In genomic region chr9:78210841-78211301, GRCh38 we compare ENCODE assay signal across 13 cellular contexts. TPM values are rescaled to one million over a fixed set of nuclear protein-coding genes. Genes with fewer than 3 reads are reported as not detected.
DNase-seq lines count a peak whose midpoint lies in the region; ATAC-seq and TF ChIP-seq lines count a peak whose summit lies in the region.
"Had no signal": no experiment of that assay in that cellular context is flagged by ENCODE, and none has a peak within 500 bp of the region (broad histone marks: within the 10 kb centered on the region; RNA-seq: fewer than 3 reads in every experiment).

No MANE protein-coding gene starts in this region.

- ATAC-seq in DND-41 (ENCODE audit: insufficient read depth, low read depth) (peak; percentile 80), GM19328 (IDR thresholded peaks at IDR 0.05; ENCODE audit: unreplicated experiment) (peak; percentile 68), HG03066 (IDR thresholded peaks at IDR 0.05; ENCODE audit: low read depth, unreplicated experiment) (peak; percentile 67)

- peak overlapping the region; percentile 53 for H3K27ac ChIP-seq in DND-41 (ENCODE audit: low read length)
- H3K27ac ChIP-seq in SJCRH30, result no peak overlapping the region
- H3K27ac ChIP-seq: breast epithelium, ovary had no signal

- H3K36me3 Mint-ChIP-seq in activated CD4-positive, alpha-beta memory T cell treated with anti-CD3 and anti-CD28 coated beads, Interleukin-2, amount 10 ng/mL, durations not matched to agents 7 days and 5 days (ENCODE audit: low read depth), result peaks cover 3% of the 10 kb centered on the region

- no peaks in the 10 kb centered on the region for H3K9me3 ChIP-seq in DND-41 (ENCODE audit: insufficient read depth, low read length, severe bottlenecking)
- H3K9me3 ChIP-seq in SJCRH30 (replicated peaks), result no peaks in the 10 kb centered on the region
- peaks cover 4% of the 10 kb centered on the region; the same call in 1 of the 2 replicates for H3K9me3 ChIP-seq in BE2C
- H3K9me3 ChIP-seq: breast epithelium, Caco-2, ovary had no signal

- H3K4me1 ChIP-seq in DND-41 (ENCODE audit: insufficient read depth, low read length), result peaks cover 25% of the 10 kb centered on the region
- peaks cover 2% of the 10 kb centered on the region; the same call in 1 of the 2 replicates for H3K4me1 ChIP-seq in SJCRH30
- H3K4me1 ChIP-seq in BE2C, result no peaks in the 10 kb centered on the region
- H3K4me1 ChIP-seq: breast epithelium, Caco-2 had no signal

- peak overlapping the region; percentile 41; the same call in 1 of the 2 replicates for H2AFZ ChIP-seq in DND-41 (ENCODE audit: low read depth, low read length)

- peak overlapping the region in 1 of 2 experiments; percentile 36; a peak in 2 of 4 replicates for H3K4me3 ChIP-seq in DND-41 (ENCODE audit: low read depth in 1 of 2, low read length in 2 of 2)
- no peak overlapping the region for H3K4me3 ChIP-seq in SJCRH30
- no peak overlapping the region for H3K4me3 ChIP-seq in BE2C (ENCODE audit: low read depth, low read length)
- H3K4me3 ChIP-seq: breast epithelium, ovary had no signal

- peak overlapping the region; percentile 50; the same call in 1 of the 2 replicates for H3K4me2 ChIP-seq in DND-41 (ENCODE audit: insufficient read depth, low read length)

- no peak overlapping the region for H3K4me3 Mint-ChIP-seq in activated CD4-positive, alpha-beta memory T cell treated with anti-CD3 and anti-CD28 coated beads, Interleukin-2, amount 10 ng/mL, durations not matched to agents 7 days and 5 days

- DNase-seq in DND-41, result peak; percentile 44
- DNase-seq in activated CD4-positive, alpha-beta memory T cell treated with anti-CD3 and anti-CD28 coated beads, Interleukin-2, amount 10 ng/mL, durations not matched to agents 7 days and 5 days, result peak; percentile 19
- no peak for DNase-seq in G401 (ENCODE audit: low spot score)
- DNase-seq in ecto neural progenitor cell (ENCODE audit: low spot score), result no peak
- no peak for DNase-seq in SJCRH30
- DNase-seq in BE2C, result no peak
- DNase-seq: Caco-2, NCI-H2081, ovary, T1000 had no signal

- H3K27me3 Mint-ChIP-seq in activated CD4-positive, alpha-beta memory T cell treated with anti-CD3 and anti-CD28 coated beads, Interleukin-2, amount 10 ng/mL, durations not matched to agents 7 days and 5 days, result no peaks in the 10 kb centered on the region

- in situ Hi-C loops in G401 (cut with HindIII; ENCODE audit: low sequenced_read_pairs), result no loop called here

- CTCF ChIA-PET in activated CD4-positive, alpha-beta memory T cell treated with anti-CD3 and anti-CD28 coated beads, Interleukin-2, amount 10 ng/mL, durations not matched to agents 7 days and 5 days (lab: Charles Lee), result interaction anchor here (0.8 to 2.4 kb wide), 5 partner anchors 9 to 234 kb away, joined by 3 to 8 read pairs (median 4); partner anchors contain the start of gene CEP78

- no peaks in the 10 kb centered on the region for H4K20me1 ChIP-seq in DND-41 (ENCODE audit: insufficient read depth, low read length)

- no peak overlapping the region for H3K9ac ChIP-seq in DND-41 (ENCODE audit: low read depth, low read length)

- H3K4me1 Mint-ChIP-seq in activated CD4-positive, alpha-beta memory T cell treated with anti-CD3 and anti-CD28 coated beads, Interleukin-2, amount 10 ng/mL, durations not matched to agents 7 days and 5 days, result peaks cover 30% of the 10 kb centered on the region

- POLR2A ChIA-PET in activated CD4-positive, alpha-beta memory T cell treated with anti-CD3 and anti-CD28 coated beads, Interleukin-2, amount 10 ng/mL, durations not matched to agents 7 days and 5 days (lab: Charles Lee), result interaction anchor here (1.1 to 1.3 kb wide), 2 partner anchors 26 to 157 kb away, joined by 4 to 6 read pairs; partner anchors contain the start of gene CEP78

- peak overlapping the region; percentile 63 for H3K27ac Mint-ChIP-seq in activated CD4-positive, alpha-beta memory T cell treated with anti-CD3 and anti-CD28 coated beads, Interleukin-2, amount 10 ng/mL, durations not matched to agents 7 days and 5 days

- no peaks in the 10 kb centered on the region for H3K9me3 Mint-ChIP-seq in activated CD4-positive, alpha-beta memory T cell treated with anti-CD3 and anti-CD28 coated beads, Interleukin-2, amount 10 ng/mL, durations not matched to agents 7 days and 5 days

- no peaks in the 10 kb centered on the region for H3K79me2 ChIP-seq in DND-41 (ENCODE audit: insufficient read depth, low read length)

- H3K27me3 ChIP-seq in DND-41 (ENCODE audit: insufficient read depth, low read length, poor library complexity) (no peaks in the 10 kb centered on the region), SJCRH30 (peaks cover 6% of the 10 kb centered on the region; the same call in 1 of the 2 replicates), BE2C (no peaks in the 10 kb centered on the region)
- H3K27me3 ChIP-seq: breast epithelium, ovary had no signal

- H3K36me3 ChIP-seq in DND-41 (ENCODE audit: insufficient read depth, low read length), result no peaks in the 10 kb centered on the region
- no peaks in the 10 kb centered on the region for H3K36me3 ChIP-seq in SJCRH30
- H3K36me3 ChIP-seq in BE2C, result no peaks in the 10 kb centered on the region
- H3K36me3 ChIP-seq: breast epithelium, ovary had no signal

- TF ChIP-seq CTCF in DND-41 (IDR thresholded peaks at IDR 0.05; ENCODE audit: borderline replicate concordance, extremely low read depth, low read length, poor library complexity, severe bottlenecking) (no peak), BE2C (IDR thresholded peaks at IDR 0.05; ENCODE audit: low read depth, low read length) (no peak)

RNA-seq across cellular contexts. Expression of gene CEP78, which starts 25.0 kb away (rescaled TPM):
- 10 to 100 TPM; 41.8 to 44.3 TPM for total RNA-seq in activated CD4-positive, alpha-beta memory T cell treated with anti-CD3 and anti-CD28 coated beads, Interleukin-2, amount 10 ng/mL, durations not matched to agents 7 days and 5 days
- total RNA-seq in G401 (2014; rRNA removed; shearing (Covaris generic)), result 86.5 and 109 TPM in 2 replicates
- total RNA-seq in SJCRH30 (2014; rRNA removed; shearing (Covaris generic)), result 75.7 and 89.2 TPM in 2 replicates
- polyA plus RNA-seq in BE2C (2012; ENCODE audit: insufficient read depth, insufficient read length, low read depth), result 4.6 TPM

Comparison
In these comparisons a context has a peak if more than half of its experiments do, and no peak if none do; other contexts are left out.
1. DNase-seq: peak in DND-41 (single experiment) and activated CD4-positive, alpha-beta memory T cell treated with anti-CD3 and anti-CD28 coated beads, Interleukin-2, amount 10 ng/mL, durations not matched to agents 7 days and 5 days (single experiment); none in G401 (single experiment), ecto neural progenitor cell (single experiment), SJCRH30 (0 of 2) and BE2C (single experiment).
2. Peak in every context shown above with its lines, with median percentiles within 50 percentile points of each other: ATAC-seq.